Comparison of ENCODE assay signal across 28 cellular contexts in the genomic region with DNA sequence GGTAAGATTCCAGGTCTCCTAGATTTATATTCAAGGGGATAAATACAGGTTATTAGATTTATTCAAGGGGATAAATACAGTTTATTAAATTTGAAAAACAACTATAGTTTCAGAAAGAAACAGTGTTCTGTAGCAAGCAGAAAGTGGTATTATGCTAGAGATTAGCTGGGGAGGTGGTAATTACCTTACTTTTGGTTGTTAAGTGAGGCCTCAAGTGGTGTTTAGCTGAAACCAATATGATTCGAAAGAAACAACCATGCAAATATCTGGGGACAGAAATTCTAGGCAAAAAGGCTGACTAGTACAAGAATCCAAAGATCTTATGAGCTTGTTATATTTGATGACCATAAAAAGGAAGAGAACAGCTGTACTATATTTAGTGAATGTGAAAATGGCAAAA.
"Had no signal": no experiment of that assay in that cellular context is flagged by ENCODE, and none has a peak within 500 bp of the region (broad histone marks: within the 10 kb centered on the region; RNA-seq: fewer than 3 reads in every experiment).

No MANE protein-coding gene starts in this region.

- ATAC-seq: activated CD8-positive, alpha-beta memory T cell treated with anti-CD3 and anti-CD28 coated beads, Interleukin-2, amount 10 ng/mL, durations not matched to agents 7 days and 5 days; activated CD8-positive, alpha-beta T cell treated with anti-CD3 and anti-CD28 coated beads, Interleukin-2, amount 10 ng/mL, durations not matched to agents 7 days and 5 days; activated naive CD4-positive, alpha-beta T cell treated with anti-CD3 and anti-CD28 coated beads, Interleukin-2, amount 50 U/mL, for 72 hours; activated T-cell treated with anti-CD3 and anti-CD28 coated beads, Interleukin-2, amount 50 U/mL, for 72 hours; activated T-helper 17 cell treated with anti-CD3 and anti-CD28 coated beads, Interleukin-2, amount 50 U/mL, for 72 hours; body of pancreas had no signal

- DNase-seq: activated B cell treated with CpG ODN at 0.5 μM for 24 hours; activated CD4-positive, alpha-beta memory T cell treated with anti-CD3 and anti-CD28 coated beads, Interleukin-2, amount 10 ng/mL, durations not matched to agents 7 days and 5 days; activated CD4-positive, alpha-beta T cell treated with anti-CD3 and anti-CD28 coated beads for 48 hours; activated CD4-positive, alpha-beta T cell treated with anti-CD3 and anti-CD28 coated beads, Interleukin-2, amount 10 ng/mL, durations not matched to agents 7 days and 5 days; activated CD4-positive, alpha-beta T cell treated with anti-CD3 and anti-CD28 coated beads, Interleukin-2, amount 50 U/mL, for 48 hours; activated CD4-positive, CD25-positive, alpha-beta regulatory T cell treated with anti-CD3 and anti-CD28 coated beads, Interleukin-2, amount 50 U/mL, for 72 hours; activated CD8-positive, alpha-beta memory T cell treated with anti-CD3 and anti-CD28 coated beads for 24 hours; activated CD8-positive, alpha-beta memory T cell treated with anti-CD3 and anti-CD28 coated beads, Interleukin-2, amount 10 ng/mL, durations not matched to agents 7 days and 5 days; activated CD8-positive, alpha-beta memory T cell treated with anti-CD3 and anti-CD28 coated beads, Interleukin-2, amount 50 U/mL, for 48 hours; activated CD8-positive, alpha-beta T cell treated with anti-CD3 and anti-CD28 coated beads, Interleukin-2, amount 10 ng/mL, durations not matched to agents 7 days and 5 days; activated effector memory CD4-positive, alpha-beta T cell treated with anti-CD3 and anti-CD28 coated beads, Interleukin-2, amount 50 U/mL, for 16 hours; activated gamma-delta T cell treated with Interleukin-2 at 50 U/mL for 16 hours; activated naive CD4-positive, alpha-beta T cell; activated naive CD4-positive, alpha-beta T cell treated with anti-CD3 and anti-CD28 coated beads for 36 hours; activated naive CD4-positive, alpha-beta T cell treated with anti-CD3 and anti-CD28 coated beads, Interleukin-2, amount 50 U/mL, for 16 hours; activated naive CD8-positive, alpha-beta T cell treated with anti-CD3 and anti-CD28 coated beads for 36 hours; activated T-cell treated with anti-CD3 and anti-CD28 coated beads, Interleukin-2, amount 50 U/mL, for 24 hours; activated T-cell treated with anti-CD3 and anti-CD28 coated beads, Interleukin-2, amount 50 U/mL, for 72 hours; adrenal gland; amniotic stem cell; aorta; body of pancreas; brain microvascular endothelial cell; central memory CD4-positive, alpha-beta T cell; T-helper 2 cell; T-helper 9 cell had no signal
